Comparison of ENCODE assay signal across 27 cellular contexts in genomic region chr1:61953790-61954150, GRCh38.
A peak's percentile ranks its signal among the peaks of the same experiment; 100 is the strongest.
DNase-seq lines count a peak whose midpoint lies in the region; ATAC-seq, FAIRE-seq and TF ChIP-seq lines count a peak whose summit lies in the region.
"Had no signal": no experiment of that assay in that cellular context is flagged by ENCODE, and none has a peak within 500 bp of the region (broad histone marks: within the 10 kb centered on the region; RNA-seq: fewer than 3 reads in every experiment).

No MANE protein-coding gene starts in this region.

- H3K79me2 ChIP-seq in GM23338 (replicated peaks; ENCODE audit: insufficient read depth) (no peaks in the 10 kb centered on the region), H1 (ENCODE audit: control insufficient read depth in 1 of 2, insufficient read depth in 2 of 2, low read length in 2 of 2) (no peaks in the 10 kb centered on the region; a peak in 1 of 4 replicates), parathyroid adenoma (peaks cover 4% of the 10 kb centered on the region), PC-3 (ENCODE audit: low read length) (no peaks in the 10 kb centered on the region)

- H3K14ac ChIP-seq in H1 (ENCODE audit: insufficient read length), result no peak overlapping the region

- DNase-seq in A673 (ENCODE audit: low spot score) (no peak), GM23338 (ENCODE audit: low spot score) (no peak), H1 (ENCODE audit: low read depth in 1 of 2, low spot score in 2 of 2) (no peak), PC-3 (no peak), DMS79 treated with DMSO at 0.1 percent for 48 hours (lab: John Stamatoyannopoulos, UW) (no peak)
- DNase-seq: ACHN; Caco-2; CD4-positive, alpha-beta T cell; DMS153; GDM1; H7; MM.1S; NCI-H1092 treated with DMSO at 0.1 percent for 48 hours; NCI-H146; NCI-H2029; NCI-H226; NCI-H510A treated with DMSO at 0.1 percent for 48 hours; NCI-H748 treated with DMSO at 0.1 percent for 48 hours; SJCRH30; T-cell had no signal

- CTCF ChIA-PET in A673 (lab: Charles Lee), result interaction anchor here (0.7 kb wide), 1 partner anchor 26 kb away, joined by 3 read pairs; no protein-coding TSS in a partner anchor
- CTCF ChIA-PET in H1 (lab: Charles Lee; ENCODE audit: partially characterized antibody), result interaction anchor here (1.1 kb wide), 1 partner anchor 118 kb away, joined by 3 read pairs; no protein-coding TSS in a partner anchor
- CTCF ChIA-PET in PC-3 (lab: Charles Lee), result no interaction called here

- H3K27me3 Mint-ChIP-seq in GM23338 (ENCODE audit: insufficient read depth, low read depth, poor library complexity), result no peaks in the 10 kb centered on the region
- H3K27me3 Mint-ChIP-seq in activated T-helper 17 cell treated with anti-CD3 and anti-CD28 coated beads, Interleukin-2, amount 50 U/mL, for 72 hours, result no peaks in the 10 kb centered on the region
- H3K27me3 Mint-ChIP-seq: CD4-positive, alpha-beta T cell; T-cell had no signal

- H3F3A ChIP-seq in GM23338 (replicated peaks; ENCODE audit: low read depth), result no peaks in the 10 kb centered on the region
- H3F3A ChIP-seq in PC-3 (ENCODE audit: low read length, unreplicated experiment), result no peaks in the 10 kb centered on the region

- no peak overlapping the region for H3K4ac ChIP-seq in H1 (replicated peaks; ENCODE audit: insufficient read length, low read depth, low read length)

- H3K56ac ChIP-seq in H1 (replicated peaks; ENCODE audit: insufficient read length, low read depth, low read length), result no peak overlapping the region

- H3K27ac Mint-ChIP-seq in GM23338, result peak overlapping the region; percentile 88
- H3K27ac Mint-ChIP-seq in activated T-helper 17 cell treated with anti-CD3 and anti-CD28 coated beads, Interleukin-2, amount 50 U/mL, for 72 hours, result no peak overlapping the region
- H3K27ac Mint-ChIP-seq: CD4-positive, alpha-beta T cell; T-cell had no signal

- H2BK20ac ChIP-seq in H1 (ENCODE audit: low read length), result no peak overlapping the region

- H3K9ac ChIP-seq in H1 (replicated peaks in 1 of 4; ENCODE audit: extremely low read depth in 1 of 4, low read depth in 3 of 4, low read length in 3 of 4) (no peak overlapping the region), parathyroid adenoma (no peak overlapping the region), PC-3 (ENCODE audit: low read length) (no peak overlapping the region)
- H3K9ac ChIP-seq: BLaER1 had no signal

- no peak overlapping the region for H4K91ac ChIP-seq in H1 (replicated peaks; ENCODE audit: insufficient read length, low read length)

- H3K36me3 Mint-ChIP-seq in GM23338 (ENCODE audit: low read depth), result no peaks in the 10 kb centered on the region; the same call in 2 of the 3 replicates
- peaks cover 6% of the 10 kb centered on the region for H3K36me3 Mint-ChIP-seq in activated T-helper 17 cell treated with anti-CD3 and anti-CD28 coated beads, Interleukin-2, amount 50 U/mL, for 72 hours (ENCODE audit: low read depth)

- H4K20me1 ChIP-seq in GM23338 (replicated peaks; ENCODE audit: insufficient read depth) (no peaks in the 10 kb centered on the region), H1 (replicated peaks in 1 of 2; ENCODE audit: control insufficient read depth in 1 of 2, insufficient read depth in 2 of 2, low read length in 2 of 2) (no peaks in the 10 kb centered on the region), PC-3 (ENCODE audit: low read length) (no peaks in the 10 kb centered on the region)
- H4K20me1 ChIP-seq: BLaER1 had no signal

- H3K79me1 ChIP-seq in H1 (ENCODE audit: low read depth, low read length), result no peaks in the 10 kb centered on the region

- peak overlapping the region; percentile 78 for H4K5ac ChIP-seq in H1 (ENCODE audit: insufficient read length, low read depth, low read length)

- no peak overlapping the region for H2BK5ac ChIP-seq in H1 (ENCODE audit: low read depth, low read length)

- no peaks in the 10 kb centered on the region for H3K9me3 Mint-ChIP-seq in GM23338
- H3K9me3 Mint-ChIP-seq in activated T-helper 17 cell treated with anti-CD3 and anti-CD28 coated beads, Interleukin-2, amount 50 U/mL, for 72 hours, result no peaks in the 10 kb centered on the region
- H3K9me3 Mint-ChIP-seq: CD4-positive, alpha-beta T cell; T-cell had no signal

- H4K8ac ChIP-seq in H1 (ENCODE audit: extremely low read depth, insufficient read depth, low read length), result no peak overlapping the region

- H3K27me3 ChIP-seq in A673 (replicated peaks; ENCODE audit: insufficient read depth, low read depth, low read length, poor library complexity) (no peaks in the 10 kb centered on the region), GM23338 (ENCODE audit: insufficient read depth) (no peaks in the 10 kb centered on the region), H1 (replicated peaks in 1 of 4; ENCODE audit: control insufficient read depth in 3 of 4, extremely low read depth in 1 of 4, insufficient read depth in 3 of 4, low read length in 3 of 4) (no peaks in the 10 kb centered on the region), parathyroid adenoma (ENCODE audit: control insufficient read depth, insufficient read depth, low read length) (no peaks in the 10 kb centered on the region), PC-3 (ENCODE audit: low read length) (no peaks in the 10 kb centered on the region)
- H3K27me3 ChIP-seq: BLaER1, SJCRH30 had no signal

- H3K36me3 ChIP-seq in A673 (ENCODE audit: insufficient read depth, low read length, poor library complexity, severe bottlenecking) (no peaks in the 10 kb centered on the region), GM23338 (ENCODE audit: insufficient read depth) (no peaks in the 10 kb centered on the region), H1 (ENCODE audit: control insufficient read depth in 2 of 4, insufficient read depth in 4 of 4, low read length in 3 of 4) (no peaks in the 10 kb centered on the region; a peak in 1 of 8 replicates), parathyroid adenoma (ENCODE audit: control insufficient read depth, insufficient read depth, low read length) (no peaks in the 10 kb centered on the region), PC-3 (ENCODE audit: low read depth, low read length) (no peaks in the 10 kb centered on the region)
- H3K36me3 ChIP-seq: BLaER1, SJCRH30 had no signal

- H3K9me2 ChIP-seq in GM23338 (ENCODE audit: insufficient read depth) (no peaks in the 10 kb centered on the region), PC-3 (replicated peaks; ENCODE audit: low read length) (no peaks in the 10 kb centered on the region)

- H3K4me1 Mint-ChIP-seq in GM23338, result peaks cover 61% of the 10 kb centered on the region
- no peaks in the 10 kb centered on the region for H3K4me1 Mint-ChIP-seq in activated T-helper 17 cell treated with anti-CD3 and anti-CD28 coated beads, Interleukin-2, amount 50 U/mL, for 72 hours

- no peak overlapping the region for H2BK15ac ChIP-seq in H1 (ENCODE audit: low read length)

- H3K4me3 ChIP-seq in A673 (ENCODE audit: low read depth, low read length, poor library complexity, severe bottlenecking) (no peak overlapping the region), GM23338 (no peak overlapping the region), H1 (ENCODE audit: extremely low read depth in 1 of 4, insufficient read depth in 2 of 4, low read depth in 3 of 4, low read length in 4 of 4) (no peak overlapping the region), parathyroid adenoma (ENCODE audit: low read depth, low read length) (peak overlapping the region; percentile 56), PC-3 (ENCODE audit: low read length) (no peak overlapping the region)
- H3K4me3 ChIP-seq: BLaER1, K562, SJCRH30 had no signal

- intact Hi-C loops in A673 (cut with micrococcal nuclease; ENCODE audit: unreplicated experiment), result loop anchor here (2.0 to 10.0 kb wide), 3 partner anchors 39 to 481 kb away; partner anchors contain the start of gene USP1
- intact Hi-C loops in PC-3 (cut with micrococcal nuclease), result no loop called here

- TF ChIP-seq POLR2A in H1 (IDR thresholded peaks at IDR 0.05; ENCODE audit: control extremely low read depth in 1 of 2, low read depth in 2 of 2, low read length in 2 of 2), result no peak

- H3K18ac ChIP-seq in H1 (ENCODE audit: extremely low read depth, low read length), result no peak overlapping the region

- BruUV-seq in A673 (replicated peaks; lab: Mats Ljungman, UMichigan), result no TSS peak
- no TSS peak for BruUV-seq in PC-3 (replicated peaks; lab: Mats Ljungman, UMichigan)

- H3K9me3 ChIP-seq in A673 (ENCODE audit: low read depth, low read length, poor library complexity, severe bottlenecking) (no peaks in the 10 kb centered on the region), H1 (ENCODE audit: insufficient read depth in 2 of 2, low read depth in 1 of 2, low read length in 1 of 2) (no peaks in the 10 kb centered on the region), parathyroid adenoma (ENCODE audit: control insufficient read depth, low read length) (no peaks in the 10 kb centered on the region), PC-3 (ENCODE audit: low read length) (no peaks in the 10 kb centered on the region)
- H3K9me3 ChIP-seq: BLaER1, Caco-2, SJCRH30 had no signal

- H3K23me2 ChIP-seq in H1 (ENCODE audit: low read depth, low read length), result no peaks in the 10 kb centered on the region

- no peak overlapping the region for H2AK5ac ChIP-seq in H1 (ENCODE audit: low read depth, low read length)

- TF ChIP-seq EP300 in H1 (IDR thresholded peaks at IDR 0.05; ENCODE audit: borderline replicate concordance in 1 of 2, low read depth in 2 of 2, low read length in 2 of 2), result no peak

- H3K4me2 ChIP-seq in GM23338 (0 out of 2 replicates have a peak overlapping the region, but pooled peaks have one; percentile 39), H1 (ENCODE audit: insufficient read depth in 1 of 2, low read depth in 2 of 2, low read length in 2 of 2) (no peak overlapping the region), parathyroid adenoma (ENCODE audit: low read length) (peak overlapping the region; percentile 70), PC-3 (ENCODE audit: low read length) (no peak overlapping the region)
- H3K4me2 ChIP-seq: BLaER1 had no signal

- H3K4me1 ChIP-seq in A673 (ENCODE audit: insufficient read depth, low read length, poor library complexity, severe bottlenecking) (peaks cover 49% of the 10 kb centered on the region), GM23338 (ENCODE audit: insufficient read depth) (peaks cover 49% of the 10 kb centered on the region), H1 (replicated peaks in 1 of 4; ENCODE audit: control insufficient read depth in 3 of 4, insufficient read depth in 4 of 4, low read length in 3 of 4) (peaks cover 9 to 32% (median 23%) of the 10 kb centered on the region in 4 experiments; a peak in 5 of 7 replicates), parathyroid adenoma (peaks cover 5% of the 10 kb centered on the region), PC-3 (ENCODE audit: insufficient read depth, low read length) (0 out of 2 replicates have a peak, but pooled peaks cover 14% of the 10 kb centered on the region)
- H3K4me1 ChIP-seq: BLaER1 had no signal

- 86% methylated on average over 3 of the region's 3 CpGs; no CpG with 5 or more reads in 1 of the 2 experiments for WGBS in H1 (ENCODE audit: extremely low coverage in 1 of 2, insufficient coverage in 1 of 2, insufficient read length in 1 of 2, insufficient replicate concordance in 2 of 2, low coverage in 1 of 2, low lambda C conversion rate in 2 of 2, missing lambda C conversion rate in 1 of 2), 2 experiments

- no peak for FAIRE-seq in H1 (lab: Jason Lieb, UNC)
- FAIRE-seq: GM18507, HepG2, K562 had no signal

- no peak overlapping the region for H2BK12ac ChIP-seq in H1 (ENCODE audit: low read depth, low read length)

- H3K27ac ChIP-seq in A673 (ENCODE audit: low read depth, low read length, poor library complexity, severe bottlenecking), result peak overlapping the region; percentile 42
- no peak overlapping the region for H3K27ac ChIP-seq in GM23338 (ENCODE audit: low read depth)
- H3K27ac ChIP-seq in H1 (ENCODE audit: low read depth, low read length), result no peak overlapping the region
- peak overlapping the region; percentile 85 for H3K27ac ChIP-seq in parathyroid adenoma
- no peak overlapping the region for H3K27ac ChIP-seq in PC-3 (ENCODE audit: low read length)
- H3K27ac ChIP-seq: BLaER1, SJCRH30 had no signal

- no peak overlapping the region for H2BK120ac ChIP-seq in H1 (replicated peaks; ENCODE audit: low read depth, low read length)

- no peak for TF ChIP-seq CTCF in A673 (conservative IDR thresholded peaks at IDR 0.05; ENCODE audit: low read depth, low read length)
- TF ChIP-seq CTCF in GM23338 (conservative IDR thresholded peaks at IDR 0.05; ENCODE audit: low read depth in 2 of 2), result no peak
- TF ChIP-seq CTCF in H1 (IDR thresholded peaks at IDR 0.05; ENCODE audit: control extremely low read depth in 1 of 3, insufficient read depth in 1 of 3, low read depth in 1 of 3, low read length in 3 of 3), result no peak
- TF ChIP-seq CTCF in parathyroid adenoma (IDR thresholded peaks at IDR 0.05), result no peak
- TF ChIP-seq CTCF in PC-3 (conservative IDR thresholded peaks at IDR 0.05; ENCODE audit: low read depth, low read length), result no peak

- H3K4me3 Mint-ChIP-seq in GM23338, result peak overlapping the region; percentile 46; the same call in 2 of the 3 replicates
- no peak overlapping the region for H3K4me3 Mint-ChIP-seq in activated T-helper 17 cell treated with anti-CD3 and anti-CD28 coated beads, Interleukin-2, amount 50 U/mL, for 72 hours
- H3K4me3 Mint-ChIP-seq: CD4-positive, alpha-beta T cell; T-cell had no signal

- H2AFZ ChIP-seq in GM23338 (no peak overlapping the region), H1 (ENCODE audit: low read length) (no peak overlapping the region), parathyroid adenoma (no peak overlapping the region), PC-3 (ENCODE audit: low read length) (no peak overlapping the region)

- no peak overlapping the region for H3K23ac ChIP-seq in H1 (ENCODE audit: insufficient read length)

- POLR2A ChIA-PET in A673 (lab: Charles Lee; ENCODE audit: low non-redundant PET), result no interaction called here
- POLR2A ChIA-PET in H1 (lab: Charles Lee; ENCODE audit: partially characterized antibody), result interaction anchor here (1.4 kb wide), 1 partner anchor 12 kb away, joined by 3 read pairs; no protein-coding TSS in a partner anchor
- POLR2A ChIA-PET in PC-3 (lab: Charles Lee; ENCODE audit: unreplicated experiment), result no interaction called here

- ATAC-seq in GM23338 (no peak), PC-3 (no peak)
- no peak for ATAC-seq in activated T-helper 17 cell treated with anti-CD3 and anti-CD28 coated beads, Interleukin-2, amount 50 U/mL, for 72 hours (replicated peaks)
- ATAC-seq: HepG2, K562, Panc1, T-cell had no signal

- TF ChIP-seq RAD21 in H1 (IDR thresholded peaks at IDR 0.05 in 1 of 2, conservative IDR thresholded peaks at IDR 0.05 in 1 of 2; ENCODE audit: low read depth in 2 of 2, low read length in 2 of 2), result no peak

Comparison
In these comparisons a context has a peak if more than half of its experiments do, and no peak if none do; other contexts are left out.
1. H3K27ac ChIP-seq: peak in A673 (single experiment) and parathyroid adenoma (single experiment); none in GM23338 (single experiment), H1 (single experiment) and PC-3 (single experiment).
2. H3K4me2 ChIP-seq: peak in GM23338 (single experiment) and parathyroid adenoma (single experiment); none in H1 (0 of 2) and PC-3 (single experiment).